ENCODE assay signal across 24 cellular contexts in the genomic region with DNA sequence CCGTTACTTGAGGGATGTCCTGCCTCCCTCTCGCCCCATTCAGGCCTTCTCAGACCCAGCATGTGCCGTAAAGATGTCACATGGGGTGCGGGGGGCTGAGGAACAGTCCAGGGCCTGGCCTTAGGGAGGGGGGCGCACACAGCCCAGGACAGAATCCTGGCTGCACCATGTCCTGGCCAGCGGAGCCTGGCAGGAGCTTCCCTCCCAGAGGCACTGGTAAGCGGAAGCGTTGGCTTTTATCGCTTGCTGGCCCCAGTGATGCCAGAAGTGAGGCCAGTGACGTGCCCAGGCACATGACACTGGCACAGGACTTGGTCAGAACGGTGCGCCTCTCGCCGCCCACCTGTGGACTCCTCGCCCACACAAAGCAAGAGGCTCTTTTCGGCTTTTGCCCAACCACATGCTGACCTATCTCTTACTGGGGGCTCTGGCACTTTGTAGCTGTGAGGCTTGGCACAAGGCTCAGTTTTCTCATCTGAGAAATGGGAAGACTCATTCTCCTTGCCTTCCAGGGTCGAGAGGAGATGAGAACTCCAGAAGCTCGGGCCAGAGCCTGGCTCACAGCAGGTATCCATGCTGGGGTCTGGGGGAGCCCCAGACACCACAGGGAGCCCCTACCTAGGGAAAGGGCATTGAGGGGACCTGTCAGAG. TPM values are rescaled to one million over a fixed set of nuclear protein-coding genes. Genes with fewer than 3 reads are reported as not detected.
DNase-seq lines count a peak whose midpoint lies in the region; ATAC-seq, FAIRE-seq and TF ChIP-seq lines count a peak whose summit lies in the region.
"Had no signal": no experiment of that assay in that cellular context is flagged by ENCODE, and none has a peak within 500 bp of the region (broad histone marks: within the 10 kb centered on the region; RNA-seq: fewer than 3 reads in every experiment).

No MANE protein-coding gene starts in this region.

- TF ChIP-seq CTCF in WTC11 (IDR thresholded peaks at IDR 0.05) (no peak), kidney (IDR thresholded peaks at IDR 0.05; ENCODE audit: borderline replicate concordance, extremely low read depth, insufficient read depth) (no peak), prostate gland (IDR thresholded peaks at IDR 0.05) (no peak)

- 44% methylated on average over 18 of the region's 18 CpGs for WGBS in prostate gland

- H3K4me1 Mint-ChIP-seq in WTC11: peaks cover 40% of the 10 kb centered on the region
- H3K4me1 Mint-ChIP-seq: CD14-positive monocyte had no signal

- H3K4me1 ChIP-seq in kidney (ENCODE audit: control insufficient read depth in 1 of 2, insufficient read depth in 1 of 2, low read depth in 1 of 2, low read length in 2 of 2) (no peaks in the 10 kb centered on the region), prostate gland (replicated peaks) (no peaks in the 10 kb centered on the region)

- H3K27me3 ChIP-seq in prostate gland (replicated peaks; ENCODE audit: insufficient read depth): peaks cover 18% of the 10 kb centered on the region

- no peak overlapping the region for H3K4me3 ChIP-seq in kidney (ENCODE audit: low read length in 2 of 2)
- no peak overlapping the region for H3K4me3 ChIP-seq in prostate gland
- H3K4me3 ChIP-seq: HAP-1 had no signal

- peak; percentile 35 for DNase-seq in DMS53 (lab: John Stamatoyannopoulos, UW)
- no peak for DNase-seq in DMS53 treated with DMSO at 0.1 percent for 48 hours (lab: John Stamatoyannopoulos, UW; ENCODE audit: unreplicated experiment)
- no peak for DNase-seq in WTC11 (ENCODE audit: low spot score)
- peak; percentile 44 for DNase-seq in kidney
- peak; percentile 38 for DNase-seq in prostate gland (ENCODE audit: low spot score)
- DNase-seq in NCI-H128 (lab: John Stamatoyannopoulos, UW; ENCODE audit: unreplicated experiment): no peak
- DNase-seq in NCI-H1694 (lab: John Stamatoyannopoulos, UW): no peak
- DNase-seq: CD8-positive, alpha-beta memory T cell; DMS 273 treated with DMSO at 0.1 percent for 48 hours; DND-41; HFFc6; NCI-H1048; NCI-H187 treated with DMSO at 0.1 percent for 48 hours; NCI-H2171 treated with DMSO at 0.1 percent for 48 hours had no signal

- no peak for FAIRE-seq in kidney (lab: Jason Lieb, UNC)
- FAIRE-seq: GM12892, GM19239, RCC 7860 had no signal

- peaks cover 60% of the 10 kb centered on the region for H3K27me3 Mint-ChIP-seq in WTC11 (ENCODE audit: low read depth)

- H3K36me3 Mint-ChIP-seq in WTC11: no peaks in the 10 kb centered on the region
- H3K36me3 Mint-ChIP-seq: CD8-positive, alpha-beta memory T cell; IgD-negative memory B cell had no signal

- no peaks in the 10 kb centered on the region for H3K9me3 Mint-ChIP-seq in WTC11
- H3K9me3 Mint-ChIP-seq: HFFc6 had no signal

- no peak overlapping the region for H3K27ac Mint-ChIP-seq in WTC11
- H3K27ac Mint-ChIP-seq: CD14-positive monocyte; CD8-positive, alpha-beta memory T cell; HFFc6; IgD-negative memory B cell had no signal

- H3K9me3 ChIP-seq in kidney (ENCODE audit: control insufficient read depth in 1 of 2, low read length in 2 of 2) (no peaks in the 10 kb centered on the region), prostate gland (no peaks in the 10 kb centered on the region)
- H3K9me3 ChIP-seq: BE2C, HAP-1, SK-N-SH had no signal

- POLR2A ChIA-PET in WTC11 (lab: Charles Lee): no interaction called here

- H3K27ac ChIP-seq in kidney (ENCODE audit: low read depth in 2 of 2, low read length in 2 of 2) (no peak overlapping the region), prostate gland (no peak overlapping the region)
- H3K27ac ChIP-seq: 22Rv1, KMS-11 had no signal

- no peak for TF ChIP-seq POLR2A in prostate gland (IDR thresholded peaks at IDR 0.05)

- no peak for ATAC-seq in WTC11

- no peak overlapping the region for H3K9ac ChIP-seq in kidney (ENCODE audit: low read length in 2 of 2)
- H3K9ac ChIP-seq: KMS-11, SK-N-SH had no signal

- no peak overlapping the region for H3K4me3 Mint-ChIP-seq in WTC11
- H3K4me3 Mint-ChIP-seq: CD8-positive, alpha-beta memory T cell; HFFc6 had no signal

- CTCF ChIA-PET in WTC11 (lab: Charles Lee): interaction anchor here (0.9 to 8.8 kb wide), 6 partner anchors 10 to 117 kb away, joined by 6 to 112 read pairs (median 19); no protein-coding TSS in a partner anchor

- intact Hi-C loops in kidney (cut with DNase I): no loop called here
- intact Hi-C loops in prostate gland (cut with DNase I): no loop called here

- no peaks in the 10 kb centered on the region for H3K36me3 ChIP-seq in kidney (ENCODE audit: control insufficient read depth in 1 of 2, insufficient read depth in 2 of 2, low read length in 2 of 2)
- H3K36me3 ChIP-seq in prostate gland: no peaks in the 10 kb centered on the region
- H3K36me3 ChIP-seq: BE2C, HAP-1 had no signal

TF ChIP-seq in WTC11, 78 proteins besides CTCF, POLR2A, EP300 and RAD21:
- TF ChIP-seq NFATC4 (CRISPR knock-in tag; IDR thresholded peaks at IDR 0.05) (no peak), GTF2I (CRISPR knock-in tag; conservative IDR thresholded peaks at IDR 0.05) (0 out of 2 replicates have a peak, but pooled peaks have one; percentile 62)

RNA-seq across cellular contexts. Expression of a gene that starts 59.0 kb away (rescaled TPM):
- total RNA-seq in WTC11 (2021) (4.6 to 12.4 TPM (median 5.1 TPM) in 3 replicates), kidney (0.57 TPM), prostate gland (1 to 10 TPM in 1 of 2 donors, under 1 TPM in 1; 0.18 to 2.1 TPM)
- 2.6 TPM for polyA plus RNA-seq in kidney (ENCODE audit: insufficient read depth, low read depth, low replicate concordance)
- total RNA-seq: CD8-positive, alpha-beta memory T cell; HFFc6 had no signal
- polyA plus RNA-seq: CD14-positive monocyte; CD8-positive, alpha-beta memory T cell; IgD-negative memory B cell; SK-N-SH had no signal

Comparison
In these comparisons a context has a peak if more than half of its experiments do, and no peak if none do; other contexts are left out.
1. DNase-seq: peak in DMS53 (single experiment), kidney (single experiment) and prostate gland (single experiment); none in DMS53 treated with DMSO at 0.1 percent for 48 hours (single experiment), WTC11 (single experiment), NCI-H128 (single experiment) and NCI-H1694 (single experiment).